In the genomic region with DNA sequence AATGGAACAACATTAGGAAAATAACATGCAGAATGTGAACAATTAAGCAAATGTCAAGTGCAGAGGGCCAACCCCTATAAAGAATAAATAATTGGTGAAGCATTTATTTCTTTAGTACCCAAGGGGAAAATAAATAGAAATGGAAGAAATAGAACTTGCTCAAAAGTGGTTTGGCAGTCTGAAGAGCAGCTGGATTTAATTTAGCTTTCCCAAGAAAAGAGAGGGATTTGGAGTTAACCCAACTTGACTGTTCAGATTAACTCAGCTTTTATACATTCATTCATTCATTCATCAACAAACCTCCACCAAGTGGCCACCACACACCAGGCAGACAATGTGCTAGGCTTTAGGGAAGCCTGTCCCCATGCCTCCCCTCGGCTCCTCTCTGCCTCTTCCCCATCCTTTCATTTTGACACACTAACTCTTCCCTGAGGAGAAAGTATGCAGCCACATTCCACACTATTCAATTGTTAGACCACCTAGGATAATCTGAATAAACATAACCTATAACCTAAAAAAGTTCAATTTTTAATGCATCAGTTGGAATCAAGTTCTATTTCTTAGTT, we compare ENCODE assay signal across 19 cellular contexts.
"Had no signal": no experiment of that assay in that cellular context is flagged by ENCODE, and none has a peak within 500 bp of the region (broad histone marks: within the 10 kb centered on the region; RNA-seq: fewer than 3 reads in every experiment).

No MANE protein-coding gene starts in this region.

- H3K9me3 Mint-ChIP-seq: activated CD4-positive, alpha-beta memory T cell treated with anti-CD3 and anti-CD28 coated beads, Interleukin-2, amount 10 ng/mL, durations not matched to agents 7 days and 5 days; activated naive CD8-positive, alpha-beta T cell treated with anti-CD3 and anti-CD28 coated beads, Interleukin-2, amount 10 ng/mL, durations not matched to agents 7 days and 5 days; activated T-cell treated with anti-CD3 and anti-CD28 coated beads, Interleukin-2, amount 50 U/mL, for 72 hours; natural killer cell had no signal

- DNase-seq: activated CD4-positive, alpha-beta memory T cell treated with anti-CD3 and anti-CD28 coated beads, Interleukin-2, amount 10 ng/mL, durations not matched to agents 7 days and 5 days; activated CD4-positive, alpha-beta T cell treated with anti-CD3 and anti-CD28 coated beads for 36 hours; activated naive CD8-positive, alpha-beta T cell treated with anti-CD3 and anti-CD28 coated beads, Interleukin-2, amount 10 ng/mL, durations not matched to agents 7 days and 5 days; activated T-cell treated with anti-CD3 and anti-CD28 coated beads, Interleukin-2, amount 50 U/mL, for 72 hours; left cardiac atrium; mucosa of descending colon; natural killer cell; nucleus accumbens; right cardiac atrium; stimulated activated CD4-positive, alpha-beta T cell treated with anti-CD3 and anti-CD28 coated beads, Interleukin-2, amount 100 ng/mL, for 24 hours; stimulated activated naive CD4-positive, alpha-beta T cell treated with Interleukin-2 at 50 U/mL for 16 hours; T-helper 1 cell; upper lobe of right lung had no signal

- H3K4me1 ChIP-seq: ascending aorta, upper lobe of right lung had no signal

- H3K36me3 Mint-ChIP-seq: activated naive CD8-positive, alpha-beta T cell treated with anti-CD3 and anti-CD28 coated beads, Interleukin-2, amount 10 ng/mL, durations not matched to agents 7 days and 5 days; natural killer cell had no signal

- H3K36me3 ChIP-seq: ascending aorta, cardiac muscle cell, suprapubic skin, upper lobe of right lung had no signal

- H3K27me3 ChIP-seq: ascending aorta, cardiac muscle cell, suprapubic skin, upper lobe of right lung had no signal

- H3K4me3 ChIP-seq: ascending aorta, cardiac muscle cell, mucosa of descending colon, suprapubic skin, upper lobe of right lung had no signal

- ATAC-seq: activated CD4-positive, alpha-beta T cell treated with anti-CD3 and anti-CD28 coated beads for 36 hours; activated T-cell treated with anti-CD3 and anti-CD28 coated beads, Interleukin-2, amount 50 U/mL, for 72 hours; left cardiac atrium; mucosa of descending colon; natural killer cell; right cardiac atrium; upper lobe of right lung had no signal

- H3K27me3 Mint-ChIP-seq: activated CD4-positive, alpha-beta T cell treated with anti-CD3 and anti-CD28 coated beads for 36 hours; progenitor cell of endocrine pancreas had no signal

- H3K27ac Mint-ChIP-seq: activated CD4-positive, alpha-beta memory T cell treated with anti-CD3 and anti-CD28 coated beads, Interleukin-2, amount 10 ng/mL, durations not matched to agents 7 days and 5 days; activated CD4-positive, alpha-beta T cell treated with anti-CD3 and anti-CD28 coated beads for 36 hours; activated naive CD8-positive, alpha-beta T cell treated with anti-CD3 and anti-CD28 coated beads, Interleukin-2, amount 10 ng/mL, durations not matched to agents 7 days and 5 days; activated T-cell treated with anti-CD3 and anti-CD28 coated beads, Interleukin-2, amount 50 U/mL, for 72 hours; natural killer cell; progenitor cell of endocrine pancreas had no signal

- H3K4me1 Mint-ChIP-seq: activated CD4-positive, alpha-beta memory T cell treated with anti-CD3 and anti-CD28 coated beads, Interleukin-2, amount 10 ng/mL, durations not matched to agents 7 days and 5 days; activated CD4-positive, alpha-beta T cell treated with anti-CD3 and anti-CD28 coated beads for 36 hours; activated naive CD8-positive, alpha-beta T cell treated with anti-CD3 and anti-CD28 coated beads, Interleukin-2, amount 10 ng/mL, durations not matched to agents 7 days and 5 days; natural killer cell had no signal

- H3K27ac ChIP-seq: ascending aorta, cardiac muscle cell, suprapubic skin, upper lobe of right lung, VCaP had no signal

- FAIRE-seq: endothelial cell of umbilical vein had no signal

- H3K4me3 Mint-ChIP-seq: activated CD4-positive, alpha-beta memory T cell treated with anti-CD3 and anti-CD28 coated beads, Interleukin-2, amount 10 ng/mL, durations not matched to agents 7 days and 5 days; activated CD4-positive, alpha-beta T cell treated with anti-CD3 and anti-CD28 coated beads for 36 hours; activated naive CD8-positive, alpha-beta T cell treated with anti-CD3 and anti-CD28 coated beads, Interleukin-2, amount 10 ng/mL, durations not matched to agents 7 days and 5 days; activated T-cell treated with anti-CD3 and anti-CD28 coated beads, Interleukin-2, amount 50 U/mL, for 72 hours; natural killer cell had no signal
